19 cellular contexts compared by ENCODE assay signal in genomic region chr14:19828314-19828713, GRCh38. TPM values are rescaled to one million over a fixed set of nuclear protein-coding genes. Genes with fewer than 3 reads are reported as not detected.
A peak's percentile ranks its signal among the peaks of the same experiment; 100 is the strongest.
DNase-seq lines count a peak whose midpoint lies in the region; ATAC-seq lines count a peak whose summit lies in the region.
"Had no signal": no experiment of that assay in that cellular context is flagged by ENCODE, and none has a peak within 500 bp of the region (broad histone marks: within the 10 kb centered on the region; RNA-seq: fewer than 3 reads in every experiment).

No MANE protein-coding gene starts in this region.

- DNase-seq in G401 (ENCODE audit: low spot score) (peak; percentile 57), NCI-H1694 treated with DMSO at 0.1 percent for 48 hours (lab: John Stamatoyannopoulos, UW) (peak; percentile 50), cerebellar cortex (ENCODE audit: low spot score) (peak; percentile 54), NCI-H1048 (lab: John Stamatoyannopoulos, UW) (no peak), SKM-1 treated with dmso at 0.1 percent for 144 hours (lab: John Stamatoyannopoulos, UW; ENCODE audit: unreplicated experiment) (no peak)
- DNase-seq: 8988T; AML-193; BE2C; CD4-positive, alpha-beta T cell; CD8-positive, alpha-beta memory T cell; DMS153; DND-41; GDM1; GM23248; H7 had no signal

- in situ Hi-C loops in G401 (cut with HindIII; ENCODE audit: low sequenced_read_pairs) = no loop called here

- ATAC-seq in HG02623 (IDR thresholded peaks at IDR 0.05; ENCODE audit: unreplicated experiment) = no peak
- ATAC-seq: GM12878, HCT116 had no signal

RNA-seq across cellular contexts. Expression of gene OR4N2, which starts 24.7 kb away (rescaled TPM):
- total RNA-seq in G401 (2014; rRNA removed; shearing (Covaris generic)) = not detected in 2 replicates
- total RNA-seq: CD4-positive, alpha-beta T cell; CD8-positive, alpha-beta memory T cell; GM12878; GM23248; H1; H7 had no signal

RNA-seq across cellular contexts. Expression of gene OR4K2, which starts 46.6 kb away (rescaled TPM):
- total RNA-seq in G401 (2014; rRNA removed; shearing (Covaris generic)) = not detected in 2 replicates
- total RNA-seq: CD4-positive, alpha-beta T cell; CD8-positive, alpha-beta memory T cell; GM12878; GM23248; H1; H7 had no signal

RNA-seq across cellular contexts. Expression of gene OR4M1, which starts 55.0 kb away (rescaled TPM):
- not detected in 2 replicates for total RNA-seq in G401 (2014; rRNA removed; shearing (Covaris generic))
- total RNA-seq: CD4-positive, alpha-beta T cell; CD8-positive, alpha-beta memory T cell; GM12878; GM23248; H1; H7 had no signal

Comparison
In these comparisons a context has a peak if more than half of its experiments do, and no peak if none do; other contexts are left out.
1. DNase-seq: peak in G401 (single experiment), NCI-H1694 treated with DMSO at 0.1 percent for 48 hours (single experiment) and cerebellar cortex (single experiment); none in NCI-H1048 (single experiment) and SKM-1 treated with dmso at 0.1 percent for 144 hours (single experiment).